ENCODE assay signal across 13 cellular contexts in genomic region chr2:29448238-29448637, GRCh38.
DNase-seq lines count a peak whose midpoint lies in the region; ATAC-seq and TF ChIP-seq lines count a peak whose summit lies in the region.
"Had no signal": no experiment of that assay in that cellular context is flagged by ENCODE, and none has a peak within 500 bp of the region (broad histone marks: within the 10 kb centered on the region; RNA-seq: fewer than 3 reads in every experiment).

No MANE protein-coding gene starts in this region.

- ATAC-seq in GM23338: peak; percentile 44
- peak; percentile 56 for ATAC-seq in WTC11
- ATAC-seq in left colon: peak; percentile 25
- no peak for ATAC-seq in GM21367 (IDR thresholded peaks at IDR 0.05; ENCODE audit: unreplicated experiment)
- ATAC-seq in CD8-positive, alpha-beta T cell: no peak

- no peaks in the 10 kb centered on the region for H3K9me3 ChIP-seq in CD8-positive, alpha-beta T cell (ENCODE audit: low read length)
- H3K9me3 ChIP-seq: HAP-1 had no signal

- H3K36me3 ChIP-seq in GM23338 (ENCODE audit: insufficient read depth): no peaks in the 10 kb centered on the region
- H3K36me3 ChIP-seq in CD8-positive, alpha-beta T cell (ENCODE audit: insufficient read depth, low read length): no peaks in the 10 kb centered on the region
- H3K36me3 ChIP-seq: HAP-1 had no signal

- H3K79me2 ChIP-seq in GM23338 (replicated peaks; ENCODE audit: insufficient read depth): no peaks in the 10 kb centered on the region

- H3K27ac Mint-ChIP-seq in GM23338 (no peak overlapping the region; the same call in 1 of the 2 replicates), WTC11 (no peak overlapping the region; the same call in 1 of the 2 replicates)
- no peak overlapping the region for H3K27ac Mint-ChIP-seq in CD8-positive, alpha-beta T cell
- H3K27ac Mint-ChIP-seq: B cell; CD4-positive, alpha-beta T cell had no signal

- no peak overlapping the region for H3K4me3 ChIP-seq in GM23338
- no peak overlapping the region for H3K4me3 ChIP-seq in CD8-positive, alpha-beta T cell (ENCODE audit: low read depth, low read length)
- H3K4me3 ChIP-seq: HAP-1 had no signal

- no peaks in the 10 kb centered on the region for H3F3A ChIP-seq in GM23338 (replicated peaks; ENCODE audit: low read depth)

- intact Hi-C loops in left colon (cut with DNase I, micrococcal nuclease): no loop called here
- intact Hi-C loops in CD8-positive, alpha-beta T cell (cut with DNase I, micrococcal nuclease): no loop called here

- CTCF ChIA-PET in WTC11 (lab: Charles Lee): no interaction called here
- CTCF ChIA-PET in CD8-positive, alpha-beta T cell (lab: Charles Lee): no interaction called here

- H3K36me3 Mint-ChIP-seq in GM23338 (ENCODE audit: low read depth) (no peaks in the 10 kb centered on the region), WTC11 (no peaks in the 10 kb centered on the region)
- H3K36me3 Mint-ChIP-seq in CD8-positive, alpha-beta T cell: no peaks in the 10 kb centered on the region

- H3K27me3 Mint-ChIP-seq in GM23338 (ENCODE audit: insufficient read depth, low read depth, poor library complexity): peaks cover 4% of the 10 kb centered on the region
- H3K27me3 Mint-ChIP-seq in WTC11 (ENCODE audit: low read depth): no peaks in the 10 kb centered on the region; the same call in 1 of the 2 replicates
- peaks cover 11% of the 10 kb centered on the region for H3K27me3 Mint-ChIP-seq in CD8-positive, alpha-beta T cell (ENCODE audit: low read depth)
- H3K27me3 Mint-ChIP-seq: B cell had no signal

- H3K4me1 ChIP-seq in GM23338 (ENCODE audit: insufficient read depth): peaks cover 26% of the 10 kb centered on the region
- H3K4me1 ChIP-seq in CD8-positive, alpha-beta T cell (ENCODE audit: insufficient read depth, low read length): no peaks in the 10 kb centered on the region

- H3K9me3 Mint-ChIP-seq in GM23338: no peaks in the 10 kb centered on the region; the same call in 1 of the 3 replicates
- H3K9me3 Mint-ChIP-seq in WTC11: no peaks in the 10 kb centered on the region
- no peaks in the 10 kb centered on the region for H3K9me3 Mint-ChIP-seq in CD8-positive, alpha-beta T cell
- H3K9me3 Mint-ChIP-seq: CD4-positive, alpha-beta T cell had no signal

- DNase-seq in GM23338 (ENCODE audit: low spot score) (peak; percentile 15), NOMO-1 (lab: John Stamatoyannopoulos, UW; ENCODE audit: unreplicated experiment in 2 of 2) (peak; percentile 74 to 82), WTC11 (ENCODE audit: low spot score) (no peak), left colon (no peak), HuH-7.5 (ENCODE audit: low spot score) (no peak)
- DNase-seq in CD8-positive, alpha-beta T cell: no peak
- DNase-seq: C1 segment of cervical spinal cord; CD4-positive, alpha-beta T cell; DMS53; GOT3 had no signal

- TF ChIP-seq CTCF in GM23338 (conservative IDR thresholded peaks at IDR 0.05; ENCODE audit: low read depth in 2 of 2) (no peak), WTC11 (IDR thresholded peaks at IDR 0.05) (no peak)
- TF ChIP-seq CTCF in CD8-positive, alpha-beta T cell (IDR thresholded peaks at IDR 0.05): no peak

- H3K4me3 Mint-ChIP-seq in GM23338 (no peak overlapping the region), WTC11 (no peak overlapping the region)
- H3K4me3 Mint-ChIP-seq in CD8-positive, alpha-beta T cell: no peak overlapping the region
- H3K4me3 Mint-ChIP-seq: B cell; CD4-positive, alpha-beta T cell had no signal

- no peak overlapping the region for H3K27ac ChIP-seq in GM23338 (ENCODE audit: low read depth)
- no peak overlapping the region for H3K27ac ChIP-seq in CD8-positive, alpha-beta T cell (ENCODE audit: low read depth, low read length)

- H3K4me1 Mint-ChIP-seq in GM23338 (peaks cover 36% of the 10 kb centered on the region), WTC11 (peaks cover 44% of the 10 kb centered on the region)
- no peaks in the 10 kb centered on the region for H3K4me1 Mint-ChIP-seq in CD8-positive, alpha-beta T cell (ENCODE audit: low read depth)
- H3K4me1 Mint-ChIP-seq: B cell had no signal

- no peaks in the 10 kb centered on the region for H4K20me1 ChIP-seq in GM23338 (replicated peaks; ENCODE audit: insufficient read depth)

- no peaks in the 10 kb centered on the region for H3K27me3 ChIP-seq in GM23338 (ENCODE audit: insufficient read depth)
- H3K27me3 ChIP-seq in CD8-positive, alpha-beta T cell (ENCODE audit: insufficient read depth, low read length): no peaks in the 10 kb centered on the region

- POLR2A ChIA-PET in WTC11 (lab: Charles Lee): interaction anchor here (0.6 kb wide), 1 partner anchor 378 kb away, joined by 3 read pairs; no protein-coding TSS in a partner anchor
- POLR2A ChIA-PET in CD8-positive, alpha-beta T cell (lab: Charles Lee): no interaction called here

- peak overlapping the region; percentile 73 for H3K4me2 ChIP-seq in GM23338

- H2AFZ ChIP-seq in GM23338: peak overlapping the region; percentile 25; the same call in 1 of the 2 replicates

- no peaks in the 10 kb centered on the region for H3K9me2 ChIP-seq in GM23338 (ENCODE audit: insufficient read depth)

TF ChIP-seq in GM23338, 12 proteins besides CTCF, POLR2A, EP300 and RAD21 (continues in another document):
- no peak for TF ChIP-seq ETS1 (IDR thresholded peaks at IDR 0.05)
- no peak for TF ChIP-seq CREB1 (CRISPR knock-in tag; IDR thresholded peaks at IDR 0.05; ENCODE audit: low read depth)
- TF ChIP-seq EZH2phosphoT487 (IDR thresholded peaks at IDR 0.05; ENCODE audit: unreplicated experiment): no peak
- no peak for TF ChIP-seq JUNB (IDR thresholded peaks at IDR 0.05; ENCODE audit: unreplicated experiment)
- TF ChIP-seq STAT1 (IDR thresholded peaks at IDR 0.05; ENCODE audit: unreplicated experiment): no peak
- TF ChIP-seq EZH2 (IDR thresholded peaks at IDR 0.05; ENCODE audit: low read depth, unreplicated experiment): no peak

TF ChIP-seq in WTC11, 78 proteins besides CTCF, POLR2A, EP300 and RAD21:
- TF ChIP-seq HMGXB4 (CRISPR knock-in tag; IDR thresholded peaks at IDR 0.05) (no peak), ZNF425 (CRISPR knock-in tag; conservative IDR thresholded peaks at IDR 0.05) (no peak), SOX15 (CRISPR knock-in tag; IDR thresholded peaks at IDR 0.05) (no peak), JUN (CRISPR knock-in tag; IDR thresholded peaks at IDR 0.05) (no peak)

Comparison
In these comparisons a context has a peak if more than half of its experiments do, and no peak if none do; other contexts are left out.
1. ATAC-seq: peak in GM23338 (single experiment), WTC11 (single experiment) and left colon (single experiment); none in GM21367 (single experiment) and CD8-positive, alpha-beta T cell (single experiment).
2. DNase-seq: peak in GM23338 (single experiment) and NOMO-1 (2 of 2); none in WTC11 (single experiment), left colon (0 of 2), HuH-7.5 (single experiment) and CD8-positive, alpha-beta T cell (0 of 7).